ENCODE assay signal across 8 cellular contexts in the genomic region with DNA sequence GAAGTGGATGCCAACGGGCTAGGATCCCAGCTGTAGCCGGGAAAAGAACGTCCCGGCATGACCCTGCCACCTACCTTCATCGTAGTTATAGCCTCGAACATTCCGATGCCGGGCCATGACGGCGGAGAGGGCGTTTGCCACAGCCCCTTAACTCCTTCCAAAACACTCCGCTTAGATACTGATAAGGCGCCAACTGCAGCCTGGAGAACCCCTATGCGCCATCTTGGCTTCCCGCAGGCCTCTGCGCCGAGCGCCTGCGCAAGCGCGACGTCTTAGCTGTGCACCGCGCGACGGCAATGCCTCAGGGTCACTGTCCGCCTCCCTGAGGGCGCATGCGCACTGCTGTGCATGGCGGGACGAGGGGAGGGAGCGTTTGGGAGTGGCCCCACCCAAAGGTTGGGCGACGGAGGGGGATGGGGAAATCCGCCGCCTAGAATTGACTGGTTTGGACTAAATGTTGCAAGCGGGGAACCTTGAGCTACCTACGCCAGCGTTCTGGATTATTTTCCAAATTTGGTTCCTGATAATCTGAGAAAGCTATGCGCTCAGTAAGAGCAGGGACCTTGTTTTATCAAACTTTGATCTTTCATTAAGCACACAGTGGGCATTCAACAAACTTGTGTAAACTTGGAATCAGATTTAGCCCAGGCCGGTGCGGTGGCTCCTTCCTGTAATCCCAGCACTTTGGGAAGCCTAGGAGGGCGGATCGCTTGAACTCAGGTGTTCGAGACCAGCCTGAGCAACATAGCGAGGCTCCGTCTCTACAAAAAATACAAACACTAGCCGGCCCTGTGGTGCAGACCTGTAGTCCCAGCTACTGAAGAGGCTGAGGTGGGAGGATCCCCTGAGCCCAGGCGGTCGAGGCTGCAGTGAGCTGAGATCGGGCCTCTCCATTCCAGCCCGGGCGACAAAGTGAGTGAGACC. TPM values are rescaled to one million over a fixed set of nuclear protein-coding genes. Genes with fewer than 3 reads are reported as not detected.
A peak's percentile ranks its signal among the peaks of the same experiment; 100 is the strongest.
DNase-seq lines count a peak whose midpoint lies in the region; ATAC-seq, FAIRE-seq and TF ChIP-seq lines count a peak whose summit lies in the region.

A gene (minus strand): TSS at position 248 of the 924 bp plus-strand sequence. CDS start 131 bp downstream, at position 117.

- ATAC-seq in GM18909 (IDR thresholded peaks at IDR 0.05; ENCODE audit: poor library complexity, unreplicated experiment) = peak; percentile 98
- peak; percentile 99 for ATAC-seq in HG03175 (IDR thresholded peaks at IDR 0.05; ENCODE audit: unreplicated experiment)
- peak; percentile 98 for ATAC-seq in WTC11

- CTCF ChIA-PET in AG04450 (lab: Charles Lee) (interaction anchor here (0.5 to 0.6 kb wide), 2 partner anchors 14 to 52 kb away, joined by 4 to 5 read pairs; no protein-coding TSS in a partner anchor), WTC11 (lab: Charles Lee) (interaction anchor here (0.5 to 1.8 kb wide), 4 partner anchors 32 to 129 kb away, joined by 3 to 9 read pairs (median 4); no protein-coding TSS in a partner anchor)

- peak within 1 kb of the TSS; percentile 94 for H3K4me3 ChIP-seq in AG04450 (ENCODE audit: low read depth, low read length)
- peak within 1 kb of the TSS; percentile 93 to 99 for H3K4me3 ChIP-seq in cardiac fibroblast (replicated peaks in 1 of 2; ENCODE audit: low read depth in 2 of 2, low read length in 2 of 2)
- peak within 1 kb of the TSS; percentile 61 to 78 for H3K4me3 ChIP-seq in small intestine (ENCODE audit: low read depth in 1 of 2, low read length in 2 of 2)

- H3K27me3 ChIP-seq in AG04450 (ENCODE audit: control insufficient read depth, insufficient read depth, low read length) (no peaks in the 10 kb centered on the region), small intestine (ENCODE audit: control insufficient read depth in 2 of 2, insufficient read depth in 2 of 2, low read length in 2 of 2) (no peaks in the 10 kb centered on the region)

- H3K27ac Mint-ChIP-seq in WTC11 = peak within 1 kb of the TSS; percentile 99

- POLR2A ChIA-PET in AG04450 (lab: Yijun Ruan, JAX) (interaction anchor here (0.6 to 1.0 kb wide), 4 partner anchors 8 to 159 kb away, joined by 3 to 14 read pairs (median 4); no protein-coding TSS in a partner anchor), WTC11 (lab: Charles Lee) (interaction anchor here (0.5 to 1.6 kb wide), 8 partner anchors 8 to 881 kb away, joined by 3 to 6 read pairs (median 4); no protein-coding TSS in a partner anchor)

- H3K27me3 Mint-ChIP-seq in WTC11 (ENCODE audit: low read depth) = no peaks in the 10 kb centered on the region

- H3K4me3 Mint-ChIP-seq in WTC11 = peak within 1 kb of the TSS; percentile 92

- DNase-seq in AG04450 (ENCODE audit: low read depth, low spot score) = peak; percentile 95
- DNase-seq in NCI-H226 = peak; percentile 94
- peak; percentile 97 for DNase-seq in WTC11 (ENCODE audit: low spot score)
- peak; percentile 98 to 99 for DNase-seq in cardiac fibroblast (ENCODE audit: low read depth in 2 of 2)
- DNase-seq in iPS-NIHi11 (ENCODE audit: low spot score) = peak; percentile 96
- DNase-seq in small intestine = peak; percentile 99

- H3K9me3 ChIP-seq in AG04450 (ENCODE audit: control insufficient read depth, insufficient read depth, low read length) (no peaks in the 10 kb centered on the region), small intestine (ENCODE audit: control insufficient read depth, low read depth) (no peaks in the 10 kb centered on the region)

- TF ChIP-seq CTCF in AG04450 (IDR thresholded peaks at IDR 0.05; ENCODE audit: low read depth, low read length) (no peak), WTC11 (IDR thresholded peaks at IDR 0.05) (no peak), cardiac fibroblast (IDR thresholded peaks at IDR 0.05; ENCODE audit: low read depth, low read length) (no peak)

- WGBS in small intestine, 3 donors = 11 to 13% (median 13%) methylated on average over 53 of the region's 53 CpGs

- no peaks in the 10 kb centered on the region for H3K9me3 Mint-ChIP-seq in WTC11

- peak; percentile 68 for FAIRE-seq in small intestine (lab: Jason Lieb, UNC)

- peaks cover under 1 to 2% of the 10 kb centered on the region in 2 donors for H3K36me3 ChIP-seq in small intestine (ENCODE audit: control insufficient read depth in 2 of 2, insufficient read depth in 2 of 2, low read length in 2 of 2)

- H3K4me1 Mint-ChIP-seq in WTC11 = peaks cover 12% of the 10 kb centered on the region

- H3K27ac ChIP-seq in AG04450 (ENCODE audit: low read depth, low read length) (peak within 1 kb of the TSS; percentile 69), small intestine (ENCODE audit: low read depth in 1 of 2, low read length in 1 of 2) (peak within 1 kb of the TSS; percentile 73 to 85)

- peaks cover 2% of the 10 kb centered on the region for H3K36me3 Mint-ChIP-seq in WTC11

- H3K4me1 ChIP-seq in small intestine (ENCODE audit: control insufficient read depth in 2 of 2, insufficient read depth in 1 of 2, low read depth in 1 of 2, low read length in 1 of 2) = peaks cover 2 to 4% of the 10 kb centered on the region in 2 donors

TF ChIP-seq in WTC11, 78 proteins besides CTCF, POLR2A, EP300 and RAD21 (continues in another document):
- TF ChIP-seq MXD4 (CRISPR knock-in tag; IDR thresholded peaks at IDR 0.05; ENCODE audit: borderline replicate concordance) (no peak), ZNF671 (CRISPR knock-in tag; IDR thresholded peaks at IDR 0.05) (no peak), TEAD4 (CRISPR knock-in tag; IDR thresholded peaks at IDR 0.05) (no peak), ZNF219 (CRISPR knock-in tag; IDR thresholded peaks at IDR 0.05; ENCODE audit: borderline replicate concordance) (no peak), TCF7 (CRISPR knock-in tag; IDR thresholded peaks at IDR 0.05; ENCODE audit: low read depth) (0 out of 2 replicates have a peak, but pooled peaks have one; percentile 39), ZNF396 (CRISPR knock-in tag; IDR thresholded peaks at IDR 0.05; ENCODE audit: borderline replicate concordance) (no peak), SMAD3 (CRISPR knock-in tag; IDR thresholded peaks at IDR 0.05; ENCODE audit: borderline replicate concordance) (no peak), ZNF232 (CRISPR knock-in tag; IDR thresholded peaks at IDR 0.05) (peak; percentile 71; the same call in 1 of the 2 replicates), GABPB1 (CRISPR knock-in tag; IDR thresholded peaks at IDR 0.05) (peak; percentile 66), GRHL2 (CRISPR knock-in tag; IDR thresholded peaks at IDR 0.05; ENCODE audit: insufficient replicate concordance, severe bottlenecking) (no peak), SP1 (CRISPR knock-in tag; conservative IDR thresholded peaks at IDR 0.05) (peak; percentile 82), MYBL2 (CRISPR knock-in tag; IDR thresholded peaks at IDR 0.05) (peak; percentile 70; the same call in 1 of the 2 replicates), ETV6 (CRISPR knock-in tag; IDR thresholded peaks at IDR 0.05) (0 out of 2 replicates have a peak, but pooled peaks have one; percentile 70), ZNF317 (CRISPR knock-in tag; IDR thresholded peaks at IDR 0.05; ENCODE audit: borderline replicate concordance, low read depth) (no peak), ZNF416 (CRISPR knock-in tag; IDR thresholded peaks at IDR 0.05) (no peak), FOXJ3 (CRISPR knock-in tag; IDR thresholded peaks at IDR 0.05; ENCODE audit: borderline replicate concordance) (no peak)
- TF ChIP-seq, protein P1, sequence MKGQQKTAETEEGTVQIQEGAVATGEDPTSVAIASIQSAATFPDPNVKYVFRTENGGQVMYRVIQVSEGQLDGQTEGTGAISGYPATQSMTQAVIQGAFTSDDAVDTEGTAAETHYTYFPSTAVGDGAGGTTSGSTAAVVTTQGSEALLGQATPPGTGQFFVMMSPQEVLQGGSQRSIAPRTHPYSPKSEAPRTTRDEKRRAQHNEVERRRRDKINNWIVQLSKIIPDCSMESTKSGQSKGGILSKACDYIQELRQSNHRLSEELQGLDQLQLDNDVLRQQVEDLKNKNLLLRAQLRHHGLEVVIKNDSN (CRISPR knock-in tag; IDR thresholded peaks at IDR 0.05) = no peak
- TF ChIP-seq, protein P2, sequence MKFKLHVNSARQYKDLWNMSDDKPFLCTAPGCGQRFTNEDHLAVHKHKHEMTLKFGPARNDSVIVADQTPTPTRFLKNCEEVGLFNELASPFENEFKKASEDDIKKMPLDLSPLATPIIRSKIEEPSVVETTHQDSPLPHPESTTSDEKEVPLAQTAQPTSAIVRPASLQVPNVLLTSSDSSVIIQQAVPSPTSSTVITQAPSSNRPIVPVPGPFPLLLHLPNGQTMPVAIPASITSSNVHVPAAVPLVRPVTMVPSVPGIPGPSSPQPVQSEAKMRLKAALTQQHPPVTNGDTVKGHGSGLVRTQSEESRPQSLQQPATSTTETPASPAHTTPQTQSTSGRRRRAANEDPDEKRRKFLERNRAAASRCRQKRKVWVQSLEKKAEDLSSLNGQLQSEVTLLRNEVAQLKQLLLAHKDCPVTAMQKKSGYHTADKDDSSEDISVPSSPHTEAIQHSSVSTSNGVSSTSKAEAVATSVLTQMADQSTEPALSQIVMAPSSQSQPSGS (CRISPR knock-in tag; IDR thresholded peaks at IDR 0.05; ENCODE audit: borderline replicate concordance, low read depth) = no peak
- TF ChIP-seq, protein P3, sequence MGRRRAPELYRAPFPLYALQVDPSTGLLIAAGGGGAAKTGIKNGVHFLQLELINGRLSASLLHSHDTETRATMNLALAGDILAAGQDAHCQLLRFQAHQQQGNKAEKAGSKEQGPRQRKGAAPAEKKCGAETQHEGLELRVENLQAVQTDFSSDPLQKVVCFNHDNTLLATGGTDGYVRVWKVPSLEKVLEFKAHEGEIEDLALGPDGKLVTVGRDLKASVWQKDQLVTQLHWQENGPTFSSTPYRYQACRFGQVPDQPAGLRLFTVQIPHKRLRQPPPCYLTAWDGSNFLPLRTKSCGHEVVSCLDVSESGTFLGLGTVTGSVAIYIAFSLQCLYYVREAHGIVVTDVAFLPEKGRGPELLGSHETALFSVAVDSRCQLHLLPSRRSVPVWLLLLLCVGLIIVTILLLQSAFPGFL (CRISPR knock-in tag; IDR thresholded peaks at IDR 0.05; ENCODE audit: borderline replicate concordance) = peak; percentile 73; the same call in 1 of the 2 replicates
- TF ChIP-seq, protein P4, sequence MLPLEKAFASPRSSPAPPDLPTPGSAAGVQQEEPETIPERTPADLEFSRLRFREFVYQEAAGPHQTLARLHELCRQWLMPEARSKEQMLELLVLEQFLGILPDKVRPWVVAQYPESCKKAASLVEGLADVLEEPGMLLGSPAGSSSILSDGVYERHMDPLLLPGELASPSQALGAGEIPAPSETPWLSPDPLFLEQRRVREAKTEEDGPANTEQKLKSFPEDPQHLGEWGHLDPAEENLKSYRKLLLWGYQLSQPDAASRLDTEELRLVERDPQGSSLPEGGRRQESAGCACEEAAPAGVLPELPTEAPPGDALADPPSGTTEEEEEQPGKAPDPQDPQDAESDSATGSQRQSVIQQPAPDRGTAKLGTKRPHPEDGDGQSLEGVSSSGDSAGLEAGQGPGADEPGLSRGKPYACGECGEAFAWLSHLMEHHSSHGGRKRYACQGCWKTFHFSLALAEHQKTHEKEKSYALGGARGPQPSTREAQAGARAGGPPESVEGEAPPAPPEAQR (CRISPR knock-in tag; IDR thresholded peaks at IDR 0.05) = no peak

RNA-seq across cellular contexts. Expression of the gene that starts here (rescaled TPM):
- polyA plus RNA-seq in AG04450 (2011; rRNA removed) (74.2 and 101 TPM in 2 replicates), small intestine (10 to 100 TPM; 23.0 to 34.7 (median 26.7) TPM)
- polyA minus RNA-seq in AG04450 (2011; rRNA and poly(A)+ RNA removed) = 59.5 and 100 TPM in 2 replicates
- 86.0 to 95.4 TPM (median 91.0 TPM) in 3 replicates for total RNA-seq in WTC11 (2021)

Comparison
In these comparisons a context has a peak if more than half of its experiments do, and no peak if none do; other contexts are left out.
1. Peak in every context shown above with its lines: DNase-seq, ATAC-seq, H3K4me3 ChIP-seq and H3K27ac ChIP-seq.